ENCODE assay signal across 8 cellular contexts in the genomic region with DNA sequence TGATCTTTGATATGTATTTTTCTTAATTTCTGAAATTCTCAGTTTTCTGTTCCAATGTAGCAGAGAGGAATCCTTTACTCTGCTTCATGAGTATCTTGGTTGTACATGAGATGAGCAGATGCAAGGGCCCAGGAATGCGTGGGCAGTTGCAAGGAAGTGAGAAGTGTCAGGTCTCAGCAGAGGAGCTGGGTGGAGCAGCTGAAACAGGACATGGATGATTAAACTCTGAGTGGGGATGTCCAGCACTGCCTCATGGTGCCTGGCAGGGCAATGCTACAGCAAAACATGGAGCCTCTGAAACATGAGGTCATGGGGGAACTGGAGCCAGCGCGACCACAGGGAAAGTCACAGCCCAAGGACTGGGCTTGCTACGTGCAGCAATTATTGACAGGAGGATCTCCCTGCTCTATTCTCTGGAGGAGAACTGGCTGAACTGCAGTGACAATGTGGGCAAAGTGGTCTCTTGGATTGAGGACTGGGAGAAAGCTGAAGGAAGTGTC. TPM values are rescaled to one million over a fixed set of nuclear protein-coding genes. Genes with fewer than 3 reads are reported as not detected.
DNase-seq lines count a peak whose midpoint lies in the region; ATAC-seq and TF ChIP-seq lines count a peak whose summit lies in the region.

No MANE protein-coding gene starts in this region.

- no peaks in the 10 kb centered on the region for H3K36me3 Mint-ChIP-seq in activated B cell treated with CpG ODN at 0.5 μM for 24 hours (ENCODE audit: low read depth)

- peaks cover 5% of the 10 kb centered on the region for H3K4me1 Mint-ChIP-seq in activated B cell treated with CpG ODN at 0.5 μM for 24 hours

- DNase-seq in AG09319 (ENCODE audit: extremely low read depth, low read depth) = peak; percentile 65
- peak; percentile 9 for DNase-seq in GM19238 (ENCODE audit: insufficient read length, low spot score)
- DNase-seq in activated B cell treated with CpG ODN at 0.5 μM for 24 hours = no peak
- DNase-seq in kidney glomerular epithelial cell (lab: John Stamatoyannopoulos, UW) = peak; percentile 99
- peak; percentile 74 to 76 for DNase-seq in aorta
- DNase-seq in SHP77 treated with DMSO at 0.1 percent for 48 hours (lab: John Stamatoyannopoulos, UW) = no peak
- DNase-seq in HEK293T (ENCODE audit: extremely low spot score) = no peak

- H3K27me3 Mint-ChIP-seq in activated B cell treated with CpG ODN at 0.5 μM for 24 hours = peaks cover 2% of the 10 kb centered on the region

- H3K4me3 Mint-ChIP-seq in activated B cell treated with CpG ODN at 0.5 μM for 24 hours = no peak overlapping the region

- POLR2A ChIA-PET in activated B cell treated with CpG ODN at 0.5 μM for 24 hours (lab: Charles Lee) = no interaction called here
- POLR2A ChIA-PET in HEK293T (lab: Yijun Ruan, JAX) = no interaction called here

- ATAC-seq in HG03159 (IDR thresholded peaks at IDR 0.05; ENCODE audit: unreplicated experiment) (peak; percentile 85), activated B cell treated with CpG ODN at 0.5 μM for 24 hours (ENCODE audit: low read depth) (peak; percentile 34), aorta (ENCODE audit: low FRiP score) (peak; percentile 49)

- no peaks in the 10 kb centered on the region for H3K4me1 ChIP-seq in aorta (ENCODE audit: control insufficient read depth in 1 of 2, insufficient read depth in 2 of 2, low read length in 2 of 2)

- TF ChIP-seq CTCF in AG09319 (IDR thresholded peaks at IDR 0.05; ENCODE audit: low read depth, low read length) (no peak), activated B cell treated with CpG ODN at 0.5 μM for 24 hours (IDR thresholded peaks at IDR 0.05) (no peak)

- no peaks in the 10 kb centered on the region for H3K9me3 Mint-ChIP-seq in activated B cell treated with CpG ODN at 0.5 μM for 24 hours

- WGBS in aorta, 2 donors = 49 to 58% methylated on average over 4 of the region's 4 CpGs

- CTCF ChIA-PET in activated B cell treated with CpG ODN at 0.5 μM for 24 hours (lab: Charles Lee) = no interaction called here
- CTCF ChIA-PET in HEK293T (lab: Yijun Ruan, JAX) = no interaction called here

- H3K27me3 ChIP-seq in aorta (ENCODE audit: control insufficient read depth in 1 of 2, insufficient read depth in 2 of 2, low read length in 1 of 2) = peaks cover 0 to 3% of the 10 kb centered on the region in 2 donors

- H3K27ac ChIP-seq in aorta (ENCODE audit: low read depth in 1 of 2, low read length in 2 of 2) = no peak overlapping the region

- H3K27ac Mint-ChIP-seq in activated B cell treated with CpG ODN at 0.5 μM for 24 hours = no peak overlapping the region

- no peak overlapping the region for H3K4me3 ChIP-seq in aorta (ENCODE audit: low read length in 2 of 2)

- intact Hi-C loops in activated B cell treated with CpG ODN at 0.5 μM for 24 hours (cut with micrococcal nuclease) (no loop called here), aorta (cut with DNase I) (no loop called here)

- H3K9me3 ChIP-seq in aorta (ENCODE audit: control insufficient read depth, low read length) = no peaks in the 10 kb centered on the region

- H3K36me3 ChIP-seq in aorta (ENCODE audit: control insufficient read depth in 1 of 2, insufficient read depth in 2 of 2, low read length in 1 of 2) = no peaks in the 10 kb centered on the region

TF ChIP-seq in HEK293T, 16 proteins besides CTCF, POLR2A, EP300 and RAD21:
- TF ChIP-seq CTBP1 (IDR thresholded peaks at IDR 0.05; ENCODE audit: borderline replicate concordance) (no peak), ZNF384 (IDR thresholded peaks at IDR 0.05) (no peak), ELF4 (IDR thresholded peaks at IDR 0.05) (no peak), TARDBP (IDR thresholded peaks at IDR 0.05) (no peak), L3MBTL2 (conservative IDR thresholded peaks at IDR 0.05) (no peak), LEF1 (IDR thresholded peaks at IDR 0.05; ENCODE audit: borderline replicate concordance) (no peak), FOXA1 (IDR thresholded peaks at IDR 0.05) (no peak), FOXM1 (IDR thresholded peaks at IDR 0.05; ENCODE audit: borderline replicate concordance) (no peak), ARNT (IDR thresholded peaks at IDR 0.05) (no peak)
- TF ChIP-seq, protein P1, sequence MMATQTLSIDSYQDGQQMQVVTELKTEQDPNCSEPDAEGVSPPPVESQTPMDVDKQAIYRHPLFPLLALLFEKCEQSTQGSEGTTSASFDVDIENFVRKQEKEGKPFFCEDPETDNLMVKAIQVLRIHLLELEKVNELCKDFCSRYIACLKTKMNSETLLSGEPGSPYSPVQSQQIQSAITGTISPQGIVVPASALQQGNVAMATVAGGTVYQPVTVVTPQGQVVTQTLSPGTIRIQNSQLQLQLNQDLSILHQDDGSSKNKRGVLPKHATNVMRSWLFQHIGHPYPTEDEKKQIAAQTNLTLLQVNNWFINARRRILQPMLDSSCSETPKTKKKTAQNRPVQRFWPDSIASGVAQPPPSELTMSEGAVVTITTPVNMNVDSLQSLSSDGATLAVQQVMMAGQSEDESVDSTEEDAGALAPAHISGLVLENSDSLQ (IDR thresholded peaks at IDR 0.05) = no peak
TF ChIP-seq in HEK293T: peak in this region for 0.

RNA-seq across cellular contexts. Expression of a gene that starts 48.4 kb away (rescaled TPM):
- total RNA-seq in activated B cell treated with CpG ODN at 0.5 μM for 24 hours (0.91 and 1.2 TPM in 2 replicates), aorta (10 to 100 TPM in 1 of 2 donors, 1 to 10 TPM in 1; 1.6 to 15.1 TPM)
- under 1 TPM; 0.50 to 1.00 TPM for polyA plus RNA-seq in aorta

Comparison
In these comparisons a context has a peak if more than half of its experiments do, and no peak if none do; other contexts are left out.
1. DNase-seq: peak in AG09319 (single experiment), GM19238 (single experiment), kidney glomerular epithelial cell (single experiment) and aorta (2 of 2); none in activated B cell treated with CpG ODN at 0.5 μM for 24 hours (single experiment), SHP77 treated with DMSO at 0.1 percent for 48 hours (single experiment) and HEK293T (single experiment).
2. ATAC-seq: peak in every context shown above with its lines; median percentile 85 in HG03159; 49 in aorta; 34 in activated B cell treated with CpG ODN at 0.5 μM for 24 hours.